13 cellular contexts compared by ENCODE assay signal in the genomic region with DNA sequence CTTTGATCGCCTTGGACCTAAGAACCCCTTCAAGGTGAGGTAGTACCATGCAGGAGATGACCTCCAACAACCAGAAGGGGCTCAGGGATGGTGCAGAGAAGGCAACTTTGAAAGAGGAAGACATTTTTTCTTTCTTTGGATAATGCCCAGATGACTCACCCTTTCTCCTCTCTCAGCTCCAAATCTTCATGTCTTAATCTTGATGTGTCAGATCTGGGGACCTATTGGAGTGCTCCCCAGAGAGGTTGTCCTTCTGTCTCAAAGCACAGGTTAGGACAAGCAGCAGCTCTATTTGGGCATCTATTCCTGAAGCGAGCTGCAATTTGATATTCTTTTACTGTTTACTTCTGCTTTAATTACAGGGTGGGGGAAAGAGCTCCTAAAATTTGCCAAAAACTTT.
DNase-seq lines count a peak whose midpoint lies in the region; ATAC-seq and TF ChIP-seq lines count a peak whose summit lies in the region.
"Had no signal": no experiment of that assay in that cellular context is flagged by ENCODE, and none has a peak within 500 bp of the region (broad histone marks: within the 10 kb centered on the region; RNA-seq: fewer than 3 reads in every experiment).

No MANE protein-coding gene starts in this region.

- no peaks in the 10 kb centered on the region for H3K9me3 ChIP-seq in esophagus squamous epithelium
- H3K9me3 ChIP-seq: ovary had no signal

- peak overlapping the region in 3 of 4 donors; percentile 2 to 55 (median 10) for H3K4me3 ChIP-seq in esophagus squamous epithelium

- no peak for ATAC-seq in GM18909 (IDR thresholded peaks at IDR 0.05; ENCODE audit: poor library complexity, unreplicated experiment)

- peak overlapping the region; percentile 53 to 88 (median 72) for H3K27ac ChIP-seq in esophagus squamous epithelium

- WGBS in esophagus squamous epithelium, 2 donors = 24 to 61% methylated on average over 1 to 2 of the region's 2 CpGs

- intact Hi-C loops in esophagus squamous epithelium (cut with DNase I) = no loop called here

- H3K4me1 ChIP-seq in esophagus squamous epithelium = peaks cover 19 to 45% (median 40%) of the 10 kb centered on the region in 3 donors

- no peaks in the 10 kb centered on the region for H3K36me3 ChIP-seq in esophagus squamous epithelium
- H3K36me3 ChIP-seq: ovary had no signal

- TF ChIP-seq POLR2A in esophagus squamous epithelium (IDR thresholded peaks at IDR 0.05) = no peak

- no peak for TF ChIP-seq CTCF in esophagus squamous epithelium (IDR thresholded peaks at IDR 0.05)

- no peaks in the 10 kb centered on the region for H3K27me3 ChIP-seq in esophagus squamous epithelium
- H3K27me3 ChIP-seq: ovary had no signal

- peak; percentile 48 for DNase-seq in HPDE6-E6E7 (ENCODE audit: extremely low spot score)
- DNase-seq in RPMI7951 (ENCODE audit: low read depth) = peak; percentile 16
- DNase-seq in esophagus squamous epithelium (lab: John Stamatoyannopoulos, UW) = no peak
- peak; percentile 29 for DNase-seq in renal cortical epithelial cell (ENCODE audit: low read depth)
- DNase-seq in NCI-H146 (lab: John Stamatoyannopoulos, UW) = no peak
- DNase-seq in globus pallidus (ENCODE audit: low spot score) = no peak
- no peak for DNase-seq in NCI-H146 treated with DMSO at 0.1 percent for 48 hours (lab: John Stamatoyannopoulos, UW; ENCODE audit: unreplicated experiment)
- DNase-seq: activated CD8-positive, alpha-beta memory T cell treated with anti-CD3 and anti-CD28 coated beads for 24 hours; activated naive CD8-positive, alpha-beta T cell treated with anti-CD3 and anti-CD28 coated beads for 36 hours; endodermal cell; NCI-H510A treated with DMSO at 0.1 percent for 48 hours had no signal

Comparison
In these comparisons a context has a peak if more than half of its experiments do, and no peak if none do; other contexts are left out.
1. DNase-seq: peak in HPDE6-E6E7 (single experiment), RPMI7951 (single experiment) and renal cortical epithelial cell (single experiment); none in esophagus squamous epithelium (single experiment), NCI-H146 (single experiment), globus pallidus (single experiment) and NCI-H146 treated with DMSO at 0.1 percent for 48 hours (single experiment).